In genomic region chr6:98769546-98769945, GRCh38 we compare ENCODE assay signal across 8 cellular contexts.
DNase-seq lines count a peak whose midpoint lies in the region; ATAC-seq and TF ChIP-seq lines count a peak whose summit lies in the region.

No MANE protein-coding gene starts in this region.

- 73% methylated on average over 1 of the region's 1 CpG for WGBS in suprapubic skin

- H3K4me1 ChIP-seq in colonic mucosa (no peaks in the 10 kb centered on the region), suprapubic skin (no peaks in the 10 kb centered on the region)

- H3K9me3 ChIP-seq in colonic mucosa (no peaks in the 10 kb centered on the region), suprapubic skin (no peaks in the 10 kb centered on the region)

- TF ChIP-seq CTCF in AG10803 (conservative IDR thresholded peaks at IDR 0.05; ENCODE audit: low read length) (0 out of 2 replicates have a peak, but pooled peaks have one; percentile 7), GM12875 (IDR thresholded peaks at IDR 0.05; ENCODE audit: borderline replicate concordance, insufficient read depth, low read depth, low read length) (0 out of 2 replicates have a peak, but pooled peaks have one; percentile 31), colonic mucosa (IDR thresholded peaks at IDR 0.05) (no peak), suprapubic skin (IDR thresholded peaks at IDR 0.05) (no peak)

- H3K27me3 ChIP-seq in colonic mucosa (no peaks in the 10 kb centered on the region), suprapubic skin (peaks cover 3% of the 10 kb centered on the region)

- H3K36me3 ChIP-seq in colonic mucosa, result no peaks in the 10 kb centered on the region
- H3K36me3 ChIP-seq in suprapubic skin, result no peaks in the 10 kb centered on the region

- intact Hi-C loops in colonic mucosa (cut with DNase I), result no loop called here

- DNase-seq in AG10803 (ENCODE audit: low read depth), result no peak
- DNase-seq in NAMALWA (ENCODE audit: low spot score), result peak; percentile 27
- peak; percentile 19 for DNase-seq in colonic mucosa
- no peak for DNase-seq in suprapubic skin (ENCODE audit: low spot score in 2 of 2)
- DNase-seq in NCI-H1930 (lab: John Stamatoyannopoulos, UW), result no peak
- no peak for DNase-seq in dedifferentiated amniotic fluid mesenchymal stem cell (ENCODE audit: extremely low spot score)

- ATAC-seq in GM21786 (IDR thresholded peaks at IDR 0.05; ENCODE audit: unreplicated experiment), result no peak

- TF ChIP-seq POLR2A in suprapubic skin (IDR thresholded peaks at IDR 0.05), result no peak

- TF ChIP-seq EP300 in suprapubic skin (IDR thresholded peaks at IDR 0.05), result no peak

- H3K9ac ChIP-seq in colonic mucosa (ENCODE audit: low read depth in 2 of 2, low read length in 2 of 2), result no peak overlapping the region

- H3K4me3 ChIP-seq in AG10803 (ENCODE audit: low read length) (no peak overlapping the region), GM12875 (ENCODE audit: low read depth, low read length) (no peak overlapping the region), colonic mucosa (no peak overlapping the region), suprapubic skin (no peak overlapping the region)

- no peak overlapping the region for H3K27ac ChIP-seq in colonic mucosa
- H3K27ac ChIP-seq in suprapubic skin, result no peak overlapping the region

Comparison
In these comparisons a context has a peak if more than half of its experiments do, and no peak if none do; other contexts are left out.
1. DNase-seq: peak in NAMALWA (single experiment) and colonic mucosa (single experiment); none in AG10803 (single experiment), suprapubic skin (0 of 2), NCI-H1930 (0 of 2) and dedifferentiated amniotic fluid mesenchymal stem cell (single experiment).
2. CTCF ChIP-seq: peak in AG10803 (single experiment) and GM12875 (single experiment); none in colonic mucosa (single experiment) and suprapubic skin (0 of 2).